In the genomic region with DNA sequence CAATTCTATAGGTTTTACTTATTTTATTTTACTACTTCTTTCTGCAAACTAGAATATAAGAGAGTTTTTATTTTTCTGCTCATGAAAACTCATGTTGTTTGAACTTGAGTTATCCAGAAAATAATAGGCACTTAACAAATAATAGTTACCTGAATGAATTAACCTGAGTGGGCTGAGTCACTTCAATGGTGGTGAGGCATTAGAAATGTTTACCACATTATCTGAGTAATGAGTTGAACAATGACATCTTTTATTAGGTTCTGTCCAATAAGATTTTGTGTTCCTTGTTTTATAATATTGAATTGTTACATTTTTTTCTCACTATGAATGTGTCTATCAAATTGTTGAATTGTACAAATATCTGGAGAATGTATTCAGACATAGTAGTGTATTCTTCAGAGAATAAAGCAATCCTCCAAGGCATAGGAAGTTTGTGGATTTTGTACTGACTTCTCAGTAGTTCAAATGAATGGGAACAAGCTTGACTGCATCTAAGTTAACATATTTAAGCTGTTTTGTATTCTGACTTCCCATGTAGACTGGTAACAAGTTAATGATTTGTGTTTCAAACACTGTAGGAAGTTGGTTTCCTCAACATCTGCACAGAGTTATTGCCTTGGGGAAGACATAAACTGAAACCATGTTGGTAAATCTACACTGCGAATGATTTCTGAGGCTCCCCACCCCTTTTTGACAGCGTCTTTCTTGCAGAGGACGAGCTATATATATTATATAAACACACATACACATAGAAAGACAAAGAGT, we compare ENCODE assay signal across 15 cellular contexts.
DNase-seq lines count a peak whose midpoint lies in the region; ATAC-seq and TF ChIP-seq lines count a peak whose summit lies in the region.
"Had no signal": no experiment of that assay in that cellular context is flagged by ENCODE, and none has a peak within 500 bp of the region (broad histone marks: within the 10 kb centered on the region; RNA-seq: fewer than 3 reads in every experiment).

No MANE protein-coding gene starts in this region.

- H2AFZ ChIP-seq in osteoblast (ENCODE audit: low read length) = no peak overlapping the region

- DNase-seq in epithelial cell of esophagus (ENCODE audit: low read depth) (peak; percentile 30), mucosa of gallbladder (ENCODE audit: low spot score) (no peak), iPS-NIHi7 (ENCODE audit: extremely low spot score) (no peak), osteoblast (ENCODE audit: insufficient read length, low spot score, missing footprints) (no peak)
- DNase-seq in activated CD4-positive, CD25-positive, alpha-beta regulatory T cell (lab: John Stamatoyannopoulos, UW) = no peak
- DNase-seq: DMS79, GOT3, mucosa of descending colon, NCI-H524, retina, stomach had no signal

- H3K4me3 ChIP-seq in epithelial cell of esophagus (ENCODE audit: low read length) (no peak overlapping the region), osteoblast (ENCODE audit: insufficient read depth, low read length) (no peak overlapping the region)
- H3K4me3 ChIP-seq: esophagus muscularis mucosa, mucosa of descending colon, stomach had no signal

- H3K9me3 ChIP-seq in osteoblast (ENCODE audit: low read depth, low read length) = no peaks in the 10 kb centered on the region
- H3K9me3 ChIP-seq: esophagus muscularis mucosa, mucosa of descending colon had no signal

- TF ChIP-seq CTCF in epithelial cell of esophagus (IDR thresholded peaks at IDR 0.05; ENCODE audit: insufficient read depth, low read depth, low read length, missing control alignments) (no peak), osteoblast (IDR thresholded peaks at IDR 0.05; ENCODE audit: extremely low read depth, low read depth, low read length) (no peak)

- ATAC-seq in GM18867 (IDR thresholded peaks at IDR 0.05; ENCODE audit: unreplicated experiment) = peak; percentile 52
- peak; percentile 97 for ATAC-seq in GM21737 (IDR thresholded peaks at IDR 0.05; ENCODE audit: unreplicated experiment)
- ATAC-seq in HG03159 (IDR thresholded peaks at IDR 0.05; ENCODE audit: unreplicated experiment) = peak; percentile 85
- ATAC-seq: mucosa of descending colon had no signal

- no peak overlapping the region for H3K4me2 ChIP-seq in osteoblast (ENCODE audit: insufficient read depth, low read length)

- H3K36me3 ChIP-seq in osteoblast (ENCODE audit: insufficient read depth, low read length) = no peaks in the 10 kb centered on the region
- H3K36me3 ChIP-seq: esophagus muscularis mucosa, stomach had no signal

- no peaks in the 10 kb centered on the region for H3K4me1 ChIP-seq in osteoblast (ENCODE audit: insufficient read depth, low read length)
- H3K4me1 ChIP-seq: esophagus muscularis mucosa, stomach had no signal

- no peaks in the 10 kb centered on the region for H3K27me3 ChIP-seq in osteoblast (ENCODE audit: insufficient read depth, low read length)
- H3K27me3 ChIP-seq: esophagus muscularis mucosa, stomach had no signal

- H4K20me1 ChIP-seq in osteoblast (ENCODE audit: insufficient read depth, low read length) = no peaks in the 10 kb centered on the region

- no peaks in the 10 kb centered on the region for H3K79me2 ChIP-seq in osteoblast (ENCODE audit: insufficient read depth, low read length)

- no peak overlapping the region for H3K27ac ChIP-seq in osteoblast (ENCODE audit: low read depth, low read length)
- H3K27ac ChIP-seq: esophagus muscularis mucosa, stomach had no signal
